ENCODE assay signal across 8 cellular contexts in the genomic region with DNA sequence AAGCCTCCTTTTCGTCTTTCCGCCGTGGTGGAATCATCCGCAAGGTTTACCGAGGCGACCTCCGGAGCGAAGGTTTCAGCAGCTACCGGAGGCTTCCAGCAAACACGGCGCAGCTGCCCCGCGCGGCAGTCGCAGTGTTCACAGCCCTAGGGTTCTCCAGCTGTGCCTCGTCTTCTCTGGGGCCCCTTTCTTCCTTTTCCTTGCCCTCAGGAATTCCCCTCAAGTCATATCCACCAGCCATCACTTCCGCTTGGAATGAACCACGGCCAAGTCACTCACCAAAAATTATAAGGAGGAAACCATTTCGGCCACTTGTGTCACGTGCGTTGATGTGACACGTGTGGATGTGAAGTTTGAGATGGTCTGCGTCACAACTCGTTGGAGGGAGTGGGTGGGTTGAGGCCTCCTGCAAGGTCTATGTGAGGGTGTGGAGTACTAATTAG. TPM values are rescaled to one million over a fixed set of nuclear protein-coding genes. Genes with fewer than 3 reads are reported as not detected.
A peak's percentile ranks its signal among the peaks of the same experiment; 100 is the strongest.
DNase-seq lines count a peak whose midpoint lies in the region; ATAC-seq and TF ChIP-seq lines count a peak whose summit lies in the region.

No MANE protein-coding gene starts in this region.

- H3K27me3 Mint-ChIP-seq in activated T-helper 1 cell treated with anti-CD3 and anti-CD28 coated beads, Interleukin-12 subunit alpha, Interleukin-12 subunit beta, Interleukin-2, Interleukin-4 antibody, amounts not matched to agents 30 ng/mL and 10 ng/mL and 1 ng/mL, durations not matched to agents 14 hours and 24 hours and 36 hours (ENCODE audit: insufficient read depth) = no peaks in the 10 kb centered on the region

- peaks cover 61% of the 10 kb centered on the region for H3K4me1 Mint-ChIP-seq in activated T-helper 1 cell treated with anti-CD3 and anti-CD28 coated beads, Interleukin-12 subunit alpha, Interleukin-12 subunit beta, Interleukin-2, Interleukin-4 antibody, amounts not matched to agents 30 ng/mL and 10 ng/mL and 1 ng/mL, durations not matched to agents 14 hours and 24 hours and 36 hours (ENCODE audit: low read depth)

- H3K4me3 ChIP-seq in cardiac muscle cell (peak overlapping the region; percentile 10), gastrocnemius medialis (peak overlapping the region; percentile 60 to 85 (median 78))

- H3K36me3 ChIP-seq in cardiac muscle cell = no peaks in the 10 kb centered on the region
- no peaks in the 10 kb centered on the region for H3K36me3 ChIP-seq in gastrocnemius medialis

- H3K27ac ChIP-seq in cardiac muscle cell (no peak overlapping the region), gastrocnemius medialis (peak overlapping the region; percentile 88 to 95 (median 92))

- H3K9me3 Mint-ChIP-seq in activated T-helper 1 cell treated with anti-CD3 and anti-CD28 coated beads, Interleukin-12 subunit alpha, Interleukin-12 subunit beta, Interleukin-2, Interleukin-4 antibody, amounts not matched to agents 30 ng/mL and 10 ng/mL and 1 ng/mL, durations not matched to agents 14 hours and 24 hours and 36 hours = no peaks in the 10 kb centered on the region

- H3K9me3 ChIP-seq in cardiac muscle cell (ENCODE audit: low read depth) (no peaks in the 10 kb centered on the region), gastrocnemius medialis (no peaks in the 10 kb centered on the region)

- H3K4me1 ChIP-seq in cardiac muscle cell (ENCODE audit: low read depth) = peaks cover 10% of the 10 kb centered on the region
- peaks cover 17 to 21% of the 10 kb centered on the region in 2 donors for H3K4me1 ChIP-seq in gastrocnemius medialis

- peak; percentile 19 for ATAC-seq in GM19351 (IDR thresholded peaks at IDR 0.05; ENCODE audit: unreplicated experiment)
- peak; percentile 6 for ATAC-seq in HG03521 (IDR thresholded peaks at IDR 0.05; ENCODE audit: unreplicated experiment)
- ATAC-seq in gastrocnemius medialis = peak; percentile 1 to 10

- H3K36me3 Mint-ChIP-seq in activated T-helper 1 cell treated with anti-CD3 and anti-CD28 coated beads, Interleukin-12 subunit alpha, Interleukin-12 subunit beta, Interleukin-2, Interleukin-4 antibody, amounts not matched to agents 30 ng/mL and 10 ng/mL and 1 ng/mL, durations not matched to agents 14 hours and 24 hours and 36 hours (ENCODE audit: low read depth) = peaks cover 19% of the 10 kb centered on the region

- H3K27ac Mint-ChIP-seq in activated T-helper 1 cell treated with anti-CD3 and anti-CD28 coated beads, Interleukin-12 subunit alpha, Interleukin-12 subunit beta, Interleukin-2, Interleukin-4 antibody, amounts not matched to agents 30 ng/mL and 10 ng/mL and 1 ng/mL, durations not matched to agents 14 hours and 24 hours and 36 hours = peak overlapping the region; percentile 93

- H3K4me3 Mint-ChIP-seq in activated T-helper 1 cell treated with anti-CD3 and anti-CD28 coated beads, Interleukin-12 subunit alpha, Interleukin-12 subunit beta, Interleukin-2, Interleukin-4 antibody, amounts not matched to agents 30 ng/mL and 10 ng/mL and 1 ng/mL, durations not matched to agents 14 hours and 24 hours and 36 hours = peak overlapping the region; percentile 80

- peak; percentile 45 for DNase-seq in AG08395 (ENCODE audit: low spot score)
- DNase-seq in activated T-helper 1 cell treated with anti-CD3 and anti-CD28 coated beads, Interleukin-12 subunit alpha, Interleukin-12 subunit beta, Interleukin-2, Interleukin-4 antibody, amounts not matched to agents 30 ng/mL and 10 ng/mL and 1 ng/mL, durations not matched to agents 14 hours and 24 hours and 36 hours (ENCODE audit: low spot score) = peak; percentile 38
- peak in 1 of 2 donors; percentile 81 for DNase-seq in cardiac muscle cell (ENCODE audit: low read depth in 1 of 2, low spot score in 1 of 2)
- no peak for DNase-seq in gastrocnemius medialis
- DNase-seq in COLO668 (lab: John Stamatoyannopoulos, UW; ENCODE audit: unreplicated experiment) = no peak
- DNase-seq in NCI-H82 (lab: John Stamatoyannopoulos, UW) = no peak

- TF ChIP-seq POLR2A in gastrocnemius medialis (IDR thresholded peaks at IDR 0.05) = no peak

- in situ Hi-C loops in gastrocnemius medialis (cut with MboI; ENCODE audit: low sequenced_read_pairs in 4 of 4) = loop anchor here in 3 of 4 donors (5.0 to 25.0 kb wide), 4 partner anchors 96 to 218 kb away; a partner anchor contains a TSS

- intact Hi-C loops in activated T-helper 1 cell treated with anti-CD3 and anti-CD28 coated beads, Interleukin-12 subunit alpha, Interleukin-12 subunit beta, Interleukin-2, Interleukin-4 antibody, amounts not matched to agents 30 ng/mL and 10 ng/mL and 1 ng/mL, durations not matched to agents 14 hours and 24 hours and 36 hours (cut with micrococcal nuclease) = loop anchor here (1.0 to 5.0 kb wide), 12 partner anchors 9 to 376 kb away; a partner anchor contains a TSS
- intact Hi-C loops in gastrocnemius medialis (cut with DNase I; ENCODE audit: low total_unique reads) = loop anchor here (1.0 to 5.0 kb wide), 4 partner anchors 15 to 213 kb away; a partner anchor contains a TSS

- TF ChIP-seq CTCF in cardiac muscle cell (IDR thresholded peaks at IDR 0.05; ENCODE audit: low read depth, low read length) (no peak), gastrocnemius medialis (IDR thresholded peaks at IDR 0.05 in 4 of 5, conservative IDR thresholded peaks at IDR 0.05 in 1 of 5) (no peak)

- H3K27me3 ChIP-seq in cardiac muscle cell (no peaks in the 10 kb centered on the region), gastrocnemius medialis (no peaks in the 10 kb centered on the region)

RNA-seq across cellular contexts. Expression of a gene that starts 0.6 kb away (rescaled TPM):
- total RNA-seq in activated T-helper 1 cell treated with anti-CD3 and anti-CD28 coated beads, Interleukin-12 subunit alpha, Interleukin-12 subunit beta, Interleukin-2, Interleukin-4 antibody, amounts not matched to agents 30 ng/mL and 10 ng/mL and 1 ng/mL, durations not matched to agents 14 hours and 24 hours and 36 hours = 90.0 and 91.6 TPM in 2 replicates
- 6.6 and 8.9 TPM in 2 replicates for total RNA-seq in cardiac muscle cell
- polyA plus RNA-seq in cardiac muscle cell = 12.4 and 17.9 TPM in 2 replicates
- total RNA-seq in gastrocnemius medialis = 10 to 100 TPM in 3 of 4 donors, 1 to 10 TPM in 1; 9.7 to 27.5 (median 13.8) TPM

Comparison
In these comparisons a context has a peak if more than half of its experiments do, and no peak if none do; other contexts are left out.
1. DNase-seq: peak in AG08395 (single experiment) and activated T-helper 1 cell treated with anti-CD3 and anti-CD28 coated beads, Interleukin-12 subunit alpha, Interleukin-12 subunit beta, Interleukin-2, Interleukin-4 antibody, amounts not matched to agents 30 ng/mL and 10 ng/mL and 1 ng/mL, durations not matched to agents 14 hours and 24 hours and 36 hours (single experiment); none in gastrocnemius medialis (0 of 2), COLO668 (single experiment) and NCI-H82 (single experiment).
2. Peak in every context shown above with its lines, with median percentiles within 50 percentile points of each other: ATAC-seq.